In genomic region chr2:71721362-71721665, GRCh38 we compare ENCODE assay signal across 18 cellular contexts.
DNase-seq lines count a peak whose midpoint lies in the region; ATAC-seq and TF ChIP-seq lines count a peak whose summit lies in the region.
"Had no signal": no experiment of that assay in that cellular context is flagged by ENCODE, and none has a peak within 500 bp of the region (broad histone marks: within the 10 kb centered on the region; RNA-seq: fewer than 3 reads in every experiment).

No MANE protein-coding gene starts in this region.

- H3K4me3 Mint-ChIP-seq in stimulated activated naive CD8-positive, alpha-beta T cell treated with anti-CD3 and anti-CD28 coated beads, Interleukin-15, amount 100 ng/mL, for 72 hours: no peak overlapping the region
- H3K4me3 Mint-ChIP-seq: activated CD8-positive, alpha-beta T cell treated with anti-CD3 and anti-CD28 coated beads, Interleukin-2, amount 10 ng/mL, durations not matched to agents 7 days and 5 days; activated T-cell treated with anti-CD3 and anti-CD28 coated beads, Interleukin-2, amount 50 U/mL, for 72 hours; T-helper 17 cell had no signal

- no peak overlapping the region for H4K91ac ChIP-seq in neuronal stem cell (ENCODE audit: low read depth, low read length, poor library complexity)

- no peak overlapping the region for H3K23ac ChIP-seq in neuronal stem cell (ENCODE audit: low read depth, low read length, poor library complexity)

- H3K36me3 ChIP-seq in GM23248 (ENCODE audit: low read depth) (no peaks in the 10 kb centered on the region), esophagus squamous epithelium (no peaks in the 10 kb centered on the region), lower lobe of right lung (no peaks in the 10 kb centered on the region), stomach (no peaks in the 10 kb centered on the region), neuronal stem cell (replicated peaks in 1 of 2; ENCODE audit: control insufficient read depth in 2 of 2, insufficient read depth in 2 of 2, low read length in 2 of 2) (no peaks in the 10 kb centered on the region)
- H3K36me3 ChIP-seq: MG63, WERI-Rb-1 had no signal

- no peak overlapping the region for H2BK5ac ChIP-seq in neuronal stem cell (ENCODE audit: low read length)

- no peak overlapping the region for H3K14ac ChIP-seq in neuronal stem cell (ENCODE audit: low read length)

- no peaks in the 10 kb centered on the region for H3K27me3 ChIP-seq in GM23248 (replicated peaks; ENCODE audit: insufficient read depth)
- H3K27me3 ChIP-seq in esophagus squamous epithelium: no peaks in the 10 kb centered on the region
- H3K27me3 ChIP-seq in lower lobe of right lung (ENCODE audit: low read depth): no peaks in the 10 kb centered on the region
- no peaks in the 10 kb centered on the region for H3K27me3 ChIP-seq in stomach
- H3K27me3 ChIP-seq in neuronal stem cell (ENCODE audit: control insufficient read depth in 3 of 3, insufficient read depth in 3 of 3, low read depth in 1 of 3, low read length in 3 of 3): no peaks in the 10 kb centered on the region
- H3K27me3 ChIP-seq: MG63 had no signal

- no peak overlapping the region for H3K18ac ChIP-seq in neuronal stem cell (ENCODE audit: low read length)

- no peak overlapping the region for H4K8ac ChIP-seq in neuronal stem cell (ENCODE audit: low read depth, low read length)

- peaks cover 11% of the 10 kb centered on the region for H3F3A ChIP-seq in GM23248 (ENCODE audit: insufficient read depth)

- no peaks in the 10 kb centered on the region for H4K20me1 ChIP-seq in GM23248 (ENCODE audit: insufficient read depth)

- H3K27ac Mint-ChIP-seq in stimulated activated naive CD8-positive, alpha-beta T cell treated with anti-CD3 and anti-CD28 coated beads, Interleukin-15, amount 100 ng/mL, for 72 hours: no peak overlapping the region
- H3K27ac Mint-ChIP-seq: activated CD8-positive, alpha-beta T cell treated with anti-CD3 and anti-CD28 coated beads, Interleukin-2, amount 10 ng/mL, durations not matched to agents 7 days and 5 days; activated naive CD4-positive, alpha-beta T cell treated with anti-CD3 and anti-CD28 coated beads, Interleukin-2, amount 50 U/mL, for 72 hours; activated T-cell treated with anti-CD3 and anti-CD28 coated beads, Interleukin-2, amount 50 U/mL, for 72 hours; T-helper 17 cell had no signal

- H2BK15ac ChIP-seq in neuronal stem cell (ENCODE audit: low read length): no peak overlapping the region

- TF ChIP-seq POLR2A in esophagus squamous epithelium (IDR thresholded peaks at IDR 0.05) (no peak), stomach (IDR thresholded peaks at IDR 0.05) (no peak)

- peak overlapping the region; percentile 52 for H3K27ac ChIP-seq in GM23248
- peak overlapping the region in 3 of 4 donors; percentile 62 to 79 (median 75) for H3K27ac ChIP-seq in esophagus squamous epithelium
- H3K27ac ChIP-seq in lower lobe of right lung: peak overlapping the region; percentile 20
- H3K27ac ChIP-seq in stomach: peak overlapping the region in 4 of 5 donors; percentile 41 to 71 (median 50)
- H3K27ac ChIP-seq in neuronal stem cell (replicated peaks; ENCODE audit: low read length): no peak overlapping the region
- H3K27ac ChIP-seq: WERI-Rb-1 had no signal

- in situ Hi-C loops in GM23248 (cut with MboI): no loop called here

- H3K9me2 ChIP-seq in GM23248 (ENCODE audit: insufficient read depth): no peaks in the 10 kb centered on the region

- no peak overlapping the region for H2BK120ac ChIP-seq in neuronal stem cell (ENCODE audit: low read depth, low read length)

- H3K4me2 ChIP-seq in GM23248 (ENCODE audit: unreplicated experiment): peak overlapping the region; percentile 2
- H3K4me2 ChIP-seq in neuronal stem cell (ENCODE audit: insufficient read depth, low read length, poor library complexity, severe bottlenecking): no peak overlapping the region

- no peak for ATAC-seq in lower lobe of right lung
- ATAC-seq in stimulated activated naive CD8-positive, alpha-beta T cell treated with anti-CD3 and anti-CD28 coated beads, Interleukin-15, amount 100 ng/mL, for 72 hours: no peak
- ATAC-seq: activated CD8-positive, alpha-beta T cell treated with anti-CD3 and anti-CD28 coated beads, Interleukin-2, amount 10 ng/mL, durations not matched to agents 7 days and 5 days; activated naive CD4-positive, alpha-beta T cell treated with anti-CD3 and anti-CD28 coated beads, Interleukin-2, amount 50 U/mL, for 72 hours; activated T-cell treated with anti-CD3 and anti-CD28 coated beads, Interleukin-2, amount 50 U/mL, for 72 hours; T-helper 17 cell had no signal

- H3K9ac ChIP-seq in GM23248 (peak overlapping the region; percentile 0; the same call in 1 of the 2 replicates), neuronal stem cell (ENCODE audit: low read depth, low read length, poor library complexity) (no peak overlapping the region)
- H3K9ac ChIP-seq: parathyroid adenoma had no signal

- no peak overlapping the region for H2AK5ac ChIP-seq in neuronal stem cell (ENCODE audit: low read depth, low read length)

- H3K4me3 ChIP-seq in GM23248: no peak overlapping the region
- no peak overlapping the region for H3K4me3 ChIP-seq in esophagus squamous epithelium
- H3K4me3 ChIP-seq in lower lobe of right lung: no peak overlapping the region
- no peak overlapping the region for H3K4me3 ChIP-seq in stomach
- H3K4me3 ChIP-seq in neuronal stem cell (ENCODE audit: low read length in 2 of 2): no peak overlapping the region
- H3K4me3 ChIP-seq: MG63 had no signal

- H2BK12ac ChIP-seq in neuronal stem cell (ENCODE audit: low read length): no peak overlapping the region

- WGBS in GM23248 (ENCODE audit: low coverage in 1 of 2, low lambda C conversion rate in 2 of 2, missing lambda C conversion rate in 2 of 2), 2 experiments: 0 to 6% methylated on average over 1 of the region's 1 CpG
- 69 to 73% methylated on average over 1 of the region's 1 CpG for WGBS in esophagus squamous epithelium, 2 donors
- 48 to 78% (median 63%) methylated on average over 1 of the region's 1 CpG for WGBS in stomach, 5 donors
- WGBS in neuronal stem cell (ENCODE audit: extremely low coverage in 2 of 2, insufficient read length in 2 of 2, insufficient replicate concordance in 1 of 2), 2 donors: no CpG with 5 or more reads among the region's 1 CpG

- H3K4me1 ChIP-seq in GM23248 (ENCODE audit: insufficient read depth) (peaks cover 43% of the 10 kb centered on the region), esophagus squamous epithelium (peaks cover 0 to 41% (median 24%) of the 10 kb centered on the region in 3 donors), lower lobe of right lung (peaks cover 36% of the 10 kb centered on the region), stomach (peaks cover 6 to 35% (median 17%) of the 10 kb centered on the region in 4 donors), neuronal stem cell (ENCODE audit: control insufficient read depth in 2 of 2, insufficient read depth in 1 of 2, low read depth in 1 of 2, low read length in 2 of 2) (peaks cover 0 to 5% of the 10 kb centered on the region in 2 donors)
- H3K4me1 ChIP-seq: parathyroid adenoma had no signal

- intact Hi-C loops in esophagus squamous epithelium (cut with DNase I): no loop called here
- intact Hi-C loops in lower lobe of right lung (cut with DNase I): no loop called here
- intact Hi-C loops in stomach (cut with DNase I; ENCODE audit: low total_unique reads): no loop called here

- no peaks in the 10 kb centered on the region for H3K79me2 ChIP-seq in GM23248 (ENCODE audit: insufficient read depth)
- H3K79me2 ChIP-seq: parathyroid adenoma had no signal

- H3K9me3 Mint-ChIP-seq in stimulated activated naive CD8-positive, alpha-beta T cell treated with anti-CD3 and anti-CD28 coated beads, Interleukin-15, amount 100 ng/mL, for 72 hours: no peaks in the 10 kb centered on the region

- no peaks in the 10 kb centered on the region for H3K79me1 ChIP-seq in neuronal stem cell (ENCODE audit: low read depth, low read length)

- no peaks in the 10 kb centered on the region for H3K4me1 Mint-ChIP-seq in stimulated activated naive CD8-positive, alpha-beta T cell treated with anti-CD3 and anti-CD28 coated beads, Interleukin-15, amount 100 ng/mL, for 72 hours
- H3K4me1 Mint-ChIP-seq: T-helper 17 cell had no signal

- no peak for TF ChIP-seq EP300 in stomach (IDR thresholded peaks at IDR 0.05)

- peaks cover 14% of the 10 kb centered on the region for H3K27me3 Mint-ChIP-seq in stimulated activated naive CD8-positive, alpha-beta T cell treated with anti-CD3 and anti-CD28 coated beads, Interleukin-15, amount 100 ng/mL, for 72 hours

- TF ChIP-seq CTCF in esophagus squamous epithelium (IDR thresholded peaks at IDR 0.05): no peak
- TF ChIP-seq CTCF in lower lobe of right lung (IDR thresholded peaks at IDR 0.05): no peak
- TF ChIP-seq CTCF in stomach (IDR thresholded peaks at IDR 0.05): no peak

- DNase-seq in GM23248: no peak
- no peak for DNase-seq in esophagus squamous epithelium (lab: John Stamatoyannopoulos, UW)
- DNase-seq in lower lobe of right lung: no peak
- DNase-seq in stomach: no peak
- no peak for DNase-seq in NCI-H2196 treated with DMSO at 0.1 percent for 48 hours (lab: John Stamatoyannopoulos, UW; ENCODE audit: unreplicated experiment)
- no peak for DNase-seq in stimulated activated naive CD8-positive, alpha-beta T cell treated with anti-CD3 and anti-CD28 coated beads, Interleukin-15, amount 100 ng/mL, for 72 hours
- no peak for DNase-seq in NCI-H2196 (lab: John Stamatoyannopoulos, UW; ENCODE audit: unreplicated experiment)
- no peak for DNase-seq in neuronal stem cell (ENCODE audit: low spot score)
- DNase-seq: activated CD8-positive, alpha-beta T cell treated with anti-CD3 and anti-CD28 coated beads, Interleukin-2, amount 10 ng/mL, durations not matched to agents 7 days and 5 days; activated T-cell treated with anti-CD3 and anti-CD28 coated beads, Interleukin-2, amount 50 U/mL, for 72 hours; NCI-H1694 treated with DMSO at 0.1 percent for 48 hours; NCI-H446; stimulated activated naive CD4-positive, alpha-beta T cell treated with Interleukin-2 at 50 U/mL for 16 hours; T-helper 17 cell; WERI-Rb-1 had no signal

- H3K4ac ChIP-seq in neuronal stem cell (ENCODE audit: low read length): no peak overlapping the region

- peaks cover 9% of the 10 kb centered on the region for H3K9me3 ChIP-seq in GM23248 (ENCODE audit: low read depth)
- peaks cover 0 to 16% (median 3%) of the 10 kb centered on the region in 3 donors for H3K9me3 ChIP-seq in esophagus squamous epithelium
- peaks cover 15% of the 10 kb centered on the region for H3K9me3 ChIP-seq in lower lobe of right lung
- H3K9me3 ChIP-seq in stomach: peaks cover 0 to 16% (median 11%) of the 10 kb centered on the region in 4 donors
- H3K9me3 ChIP-seq in neuronal stem cell (replicated peaks in 1 of 2; ENCODE audit: control insufficient read depth in 2 of 2, insufficient read depth in 1 of 2, low read depth in 1 of 2, low read length in 2 of 2): peaks cover 0 to 3% of the 10 kb centered on the region in 2 donors

- no peak overlapping the region for H2AFZ ChIP-seq in GM23248
- no peak overlapping the region for H2AFZ ChIP-seq in neuronal stem cell (ENCODE audit: low read length)
- H2AFZ ChIP-seq: parathyroid adenoma had no signal
